In the genomic region with DNA sequence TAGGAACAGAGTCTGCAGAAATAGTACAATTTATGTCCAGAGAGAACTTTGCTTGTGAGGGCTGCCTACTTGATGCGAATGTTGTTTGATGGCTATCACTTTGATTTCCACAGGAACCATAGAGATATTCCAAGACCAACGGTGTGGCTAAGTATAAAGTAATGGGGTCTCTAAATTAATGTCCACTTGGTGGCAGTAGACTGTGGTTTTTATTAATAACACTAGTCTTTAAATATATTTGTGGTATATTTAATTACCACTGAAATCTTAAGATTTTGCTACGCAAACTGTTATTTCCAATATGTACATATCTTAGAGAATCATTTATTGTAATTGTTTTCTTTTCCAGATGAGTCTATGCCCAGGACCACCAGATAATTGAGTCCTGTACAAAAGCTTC, we compare ENCODE assay signal across 11 cellular contexts.
DNase-seq lines count a peak whose midpoint lies in the region; ATAC-seq and TF ChIP-seq lines count a peak whose summit lies in the region.
"Had no signal": no experiment of that assay in that cellular context is flagged by ENCODE, and none has a peak within 500 bp of the region (broad histone marks: within the 10 kb centered on the region; RNA-seq: fewer than 3 reads in every experiment).

No MANE protein-coding gene starts in this region.

- no peaks in the 10 kb centered on the region for H3K36me3 Mint-ChIP-seq in osteocyte (ENCODE audit: unreplicated experiment)
- no peaks in the 10 kb centered on the region for H3K36me3 Mint-ChIP-seq in activated T-helper 17 cell treated with anti-CD3 and anti-CD28 coated beads, Interleukin-2, amount 50 U/mL, for 72 hours (ENCODE audit: low read depth)
- H3K36me3 Mint-ChIP-seq: T-cell had no signal

- TF ChIP-seq CTCF in cardiac fibroblast (IDR thresholded peaks at IDR 0.05; ENCODE audit: low read depth, low read length) (peak; percentile 7), osteocyte (IDR thresholded peaks at IDR 0.05) (peak; percentile 48)

- H3K9me3 Mint-ChIP-seq in osteocyte (ENCODE audit: unreplicated experiment): peaks cover 20% of the 10 kb centered on the region
- H3K9me3 Mint-ChIP-seq in activated T-helper 17 cell treated with anti-CD3 and anti-CD28 coated beads, Interleukin-2, amount 50 U/mL, for 72 hours: peaks cover 19% of the 10 kb centered on the region

- H3K27ac Mint-ChIP-seq in osteocyte (ENCODE audit: unreplicated experiment): no peak overlapping the region
- no peak overlapping the region for H3K27ac Mint-ChIP-seq in activated T-helper 17 cell treated with anti-CD3 and anti-CD28 coated beads, Interleukin-2, amount 50 U/mL, for 72 hours
- H3K27ac Mint-ChIP-seq: T-cell had no signal

- DNase-seq in NCI-H82 (lab: John Stamatoyannopoulos, UW): peak; percentile 63
- DNase-seq in NCI-H82 treated with DMSO at 0.1 percent for 48 hours (lab: John Stamatoyannopoulos, UW; ENCODE audit: unreplicated experiment): no peak
- peak; percentile 9 for DNase-seq in NCI-H460 (ENCODE audit: extremely low read depth, low read depth)
- peak; percentile 13 to 29 for DNase-seq in cardiac fibroblast (ENCODE audit: low read depth in 2 of 2)
- DNase-seq in osteocyte (ENCODE audit: extremely low spot score, unreplicated experiment): no peak
- DNase-seq in CD1c-positive myeloid dendritic cell (ENCODE audit: extremely low spot score): no peak
- DNase-seq in stimulated activated CD4-positive, alpha-beta T cell treated with anti-CD3 and anti-CD28 coated beads, Interleukin-1b, Interleukin-23, amount 100 ng/mL, for 48 hours: no peak
- DNase-seq: aorta, NCI-H2107, T-cell had no signal

- H3K4me1 Mint-ChIP-seq in osteocyte (ENCODE audit: unreplicated experiment): peaks cover 16% of the 10 kb centered on the region
- no peaks in the 10 kb centered on the region for H3K4me1 Mint-ChIP-seq in activated T-helper 17 cell treated with anti-CD3 and anti-CD28 coated beads, Interleukin-2, amount 50 U/mL, for 72 hours
- H3K4me1 Mint-ChIP-seq: T-cell had no signal

- no peak for ATAC-seq in activated T-helper 17 cell treated with anti-CD3 and anti-CD28 coated beads, Interleukin-2, amount 50 U/mL, for 72 hours (replicated peaks)
- ATAC-seq: T-cell had no signal

- no peak overlapping the region for H3K4me3 Mint-ChIP-seq in osteocyte (ENCODE audit: unreplicated experiment)
- H3K4me3 Mint-ChIP-seq in activated T-helper 17 cell treated with anti-CD3 and anti-CD28 coated beads, Interleukin-2, amount 50 U/mL, for 72 hours: no peak overlapping the region
- H3K4me3 Mint-ChIP-seq: T-cell had no signal

- H3K4me3 ChIP-seq in cardiac fibroblast (replicated peaks in 1 of 2; ENCODE audit: low read depth in 2 of 2, low read length in 2 of 2): no peak overlapping the region

- H3K27me3 Mint-ChIP-seq in osteocyte (ENCODE audit: unreplicated experiment): no peaks in the 10 kb centered on the region
- no peaks in the 10 kb centered on the region for H3K27me3 Mint-ChIP-seq in activated T-helper 17 cell treated with anti-CD3 and anti-CD28 coated beads, Interleukin-2, amount 50 U/mL, for 72 hours
- H3K27me3 Mint-ChIP-seq: T-cell had no signal

Comparison
In these comparisons a context has a peak if more than half of its experiments do, and no peak if none do; other contexts are left out.
1. DNase-seq: peak in NCI-H82 (single experiment), NCI-H460 (single experiment) and cardiac fibroblast (2 of 2); none in NCI-H82 treated with DMSO at 0.1 percent for 48 hours (single experiment), osteocyte (single experiment), CD1c-positive myeloid dendritic cell (single experiment) and stimulated activated CD4-positive, alpha-beta T cell treated with anti-CD3 and anti-CD28 coated beads, Interleukin-1b, Interleukin-23, amount 100 ng/mL, for 48 hours (single experiment).